In genomic region chr1:234545512-234546386, GRCh38 we compare ENCODE assay signal across 12 cellular contexts.
DNase-seq lines count a peak whose midpoint lies in the region; ATAC-seq, FAIRE-seq and TF ChIP-seq lines count a peak whose summit lies in the region.
"Had no signal": no experiment of that assay in that cellular context is flagged by ENCODE, and none has a peak within 500 bp of the region (broad histone marks: within the 10 kb centered on the region; RNA-seq: fewer than 3 reads in every experiment).

No MANE protein-coding gene starts in this region.

- no peak overlapping the region for H3K4me2 ChIP-seq in GM12878 (ENCODE audit: control insufficient read depth, insufficient read depth)

- H3K4me3 Mint-ChIP-seq in activated naive CD4-positive, alpha-beta T cell treated with anti-CD3 and anti-CD28 coated beads, Interleukin-2, amount 10 ng/mL, durations not matched to agents 7 days and 5 days, result no peak overlapping the region
- no peak overlapping the region for H3K4me3 Mint-ChIP-seq in activated naive CD4-positive, alpha-beta T cell treated with anti-CD3 and anti-CD28 coated beads for 36 hours
- H3K4me3 Mint-ChIP-seq in T-helper 2 cell treated with Interferon-gamma antibody and Interleukin-4, amounts not matched to agents 5 μg/mL and 100 μg/mL, for 36 hours, result no peak overlapping the region
- H3K4me3 Mint-ChIP-seq: activated CD4-positive, alpha-beta memory T cell treated with anti-CD3 and anti-CD28 coated beads for 36 hours; memory B cell had no signal

- FAIRE-seq in GM12878 (lab: Jason Lieb, UNC), result no peak
- FAIRE-seq: RCC 7860 had no signal

- no peak for TF ChIP-seq RAD21 in GM12878 (IDR thresholded peaks at IDR 0.05; ENCODE audit: insufficient read depth, low read depth, low read length)

- H3K4me1 ChIP-seq in GM12878 (ENCODE audit: control insufficient read depth, insufficient read depth, low read length), result no peaks in the 10 kb centered on the region
- peaks cover 12 to 20% of the 10 kb centered on the region in 2 donors for H3K4me1 ChIP-seq in lung (ENCODE audit: control insufficient read depth in 2 of 2, insufficient read depth in 2 of 2, low read length in 2 of 2)
- H3K4me1 ChIP-seq in tibial artery, result peaks cover 4 to 27% (median 20%) of the 10 kb centered on the region in 4 donors

- peak; percentile 33 for ATAC-seq in GM12878
- ATAC-seq in lung (ENCODE audit: insufficient read depth, low FRiP score), result no peak
- ATAC-seq in HG03460 (IDR thresholded peaks at IDR 0.05; ENCODE audit: unreplicated experiment), result no peak

- H3K9me3 ChIP-seq in GM12878 (replicated peaks; ENCODE audit: control insufficient read depth, insufficient read depth, low read length) (no peaks in the 10 kb centered on the region), lung (ENCODE audit: control insufficient read depth in 2 of 2, insufficient read depth in 1 of 2, low read length in 1 of 2) (no peaks in the 10 kb centered on the region), tibial artery (no peaks in the 10 kb centered on the region)

- TF ChIP-seq CTCF in GM12878 (IDR thresholded peaks at IDR 0.05 in 2 of 3, conservative IDR thresholded peaks at IDR 0.05 in 1 of 3; ENCODE audit: control insufficient read depth in 2 of 3, extremely low read depth in 1 of 3, insufficient read depth in 1 of 3, low read depth in 3 of 3, low read length in 3 of 3) (no peak), lung (IDR thresholded peaks at IDR 0.05; ENCODE audit: control extremely low read depth, extremely low read depth) (no peak), tibial artery (IDR thresholded peaks at IDR 0.05) (no peak)

- BruUV-seq in GM12878 (replicated peaks; lab: Mats Ljungman, UMichigan), result no TSS peak

- no peaks in the 10 kb centered on the region for H3K9me3 Mint-ChIP-seq in activated naive CD4-positive, alpha-beta T cell treated with anti-CD3 and anti-CD28 coated beads, Interleukin-2, amount 10 ng/mL, durations not matched to agents 7 days and 5 days
- H3K9me3 Mint-ChIP-seq in activated naive CD4-positive, alpha-beta T cell treated with anti-CD3 and anti-CD28 coated beads for 36 hours, result no peaks in the 10 kb centered on the region
- H3K9me3 Mint-ChIP-seq in T-helper 2 cell treated with Interferon-gamma antibody and Interleukin-4, amounts not matched to agents 5 μg/mL and 100 μg/mL, for 36 hours, result no peaks in the 10 kb centered on the region
- H3K9me3 Mint-ChIP-seq: activated CD4-positive, alpha-beta memory T cell treated with anti-CD3 and anti-CD28 coated beads for 36 hours; memory B cell had no signal

- RAD21 ChIA-PET in GM12878 (lab: Charles Lee; ENCODE audit: unreplicated experiment), result interaction anchor here (0.6 kb wide), 1 partner anchor 73 kb away, joined by 3 read pairs; no protein-coding TSS in a partner anchor

- CTCF ChIA-PET in activated naive CD4-positive, alpha-beta T cell treated with anti-CD3 and anti-CD28 coated beads, Interleukin-2, amount 10 ng/mL, durations not matched to agents 7 days and 5 days (lab: Charles Lee), result no interaction called here
- CTCF ChIA-PET in activated naive CD4-positive, alpha-beta T cell treated with anti-CD3 and anti-CD28 coated beads for 36 hours (lab: Charles Lee), result interaction anchor here (0.6 kb wide), 1 partner anchor 561 kb away, joined by 3 read pairs; no protein-coding TSS in a partner anchor
- CTCF ChIA-PET in GM12878 (lab: Yijun Ruan, JAX), result no interaction called here

- H4K20me1 ChIP-seq in GM12878 (ENCODE audit: control insufficient read depth, insufficient read depth), result no peaks in the 10 kb centered on the region

- H3K27ac ChIP-seq in GM12878 (ENCODE audit: control insufficient read depth, insufficient read depth) (no peak overlapping the region), lung (ENCODE audit: low read depth in 1 of 2, low read length in 1 of 2) (peak overlapping the region; percentile 2 to 94), tibial artery (peak overlapping the region; percentile 49 to 62)

- H3K27me3 ChIP-seq in GM12878 (replicated peaks in 1 of 2; ENCODE audit: control insufficient read depth in 2 of 2, insufficient read depth in 2 of 2, low read length in 1 of 2) (no peaks in the 10 kb centered on the region), lung (ENCODE audit: control insufficient read depth, insufficient read depth) (no peaks in the 10 kb centered on the region), tibial artery (no peaks in the 10 kb centered on the region)

- no peak overlapping the region for H2AFZ ChIP-seq in GM12878 (ENCODE audit: control insufficient read depth, low read depth, low read length)

- in situ Hi-C loops in GM12878 (cut with MboI), result no loop called here

- H3K36me3 Mint-ChIP-seq in activated naive CD4-positive, alpha-beta T cell treated with anti-CD3 and anti-CD28 coated beads, Interleukin-2, amount 10 ng/mL, durations not matched to agents 7 days and 5 days, result no peaks in the 10 kb centered on the region
- H3K36me3 Mint-ChIP-seq in activated naive CD4-positive, alpha-beta T cell treated with anti-CD3 and anti-CD28 coated beads for 36 hours (ENCODE audit: low read depth), result no peaks in the 10 kb centered on the region
- H3K36me3 Mint-ChIP-seq in T-helper 2 cell treated with Interferon-gamma antibody and Interleukin-4, amounts not matched to agents 5 μg/mL and 100 μg/mL, for 36 hours (ENCODE audit: low read depth), result no peaks in the 10 kb centered on the region
- H3K36me3 Mint-ChIP-seq: activated CD4-positive, alpha-beta memory T cell treated with anti-CD3 and anti-CD28 coated beads for 36 hours; memory B cell had no signal

- peaks cover 30% of the 10 kb centered on the region for H3K4me1 Mint-ChIP-seq in activated naive CD4-positive, alpha-beta T cell treated with anti-CD3 and anti-CD28 coated beads, Interleukin-2, amount 10 ng/mL, durations not matched to agents 7 days and 5 days
- peaks cover 19% of the 10 kb centered on the region for H3K4me1 Mint-ChIP-seq in activated naive CD4-positive, alpha-beta T cell treated with anti-CD3 and anti-CD28 coated beads for 36 hours (ENCODE audit: low read depth)
- H3K4me1 Mint-ChIP-seq in T-helper 2 cell treated with Interferon-gamma antibody and Interleukin-4, amounts not matched to agents 5 μg/mL and 100 μg/mL, for 36 hours (ENCODE audit: low read depth), result peaks cover 30% of the 10 kb centered on the region
- H3K4me1 Mint-ChIP-seq: memory B cell had no signal

- H3K36me3 ChIP-seq in GM12878 (ENCODE audit: control insufficient read depth in 2 of 2, insufficient read depth in 2 of 2, low read length in 1 of 2), result no peaks in the 10 kb centered on the region
- no peaks in the 10 kb centered on the region for H3K36me3 ChIP-seq in lung (ENCODE audit: control insufficient read depth in 2 of 2, insufficient read depth in 2 of 2, low read length in 2 of 2)
- H3K36me3 ChIP-seq in tibial artery, result no peaks in the 10 kb centered on the region

- intact Hi-C loops in activated naive CD4-positive, alpha-beta T cell treated with anti-CD3 and anti-CD28 coated beads for 36 hours (cut with micrococcal nuclease), result loop anchor here (2.0 kb wide), 1 partner anchor 55 kb away; no protein-coding TSS in a partner anchor
- intact Hi-C loops in GM12878 (cut with micrococcal nuclease; ENCODE audit: unreplicated experiment), result no loop called here
- intact Hi-C loops in tibial artery (cut with DNase I; ENCODE audit: low total_unique reads), result loop anchor here (5.0 kb wide), 1 partner anchor 37 kb away; no protein-coding TSS in a partner anchor

- no peak for DNase-seq in activated naive CD4-positive, alpha-beta T cell treated with anti-CD3 and anti-CD28 coated beads, Interleukin-2, amount 10 ng/mL, durations not matched to agents 7 days and 5 days
- DNase-seq in activated naive CD4-positive, alpha-beta T cell treated with anti-CD3 and anti-CD28 coated beads for 36 hours, result no peak
- DNase-seq in GM12878 (ENCODE audit: low read depth, low spot score), result no peak
- no peak for DNase-seq in lung (ENCODE audit: low spot score)
- DNase-seq in tibial artery, result no peak
- no peak for DNase-seq in NCI-H2171 treated with DMSO at 0.1 percent for 48 hours (lab: John Stamatoyannopoulos, UW)
- DNase-seq in T-helper 2 cell treated with Interferon-gamma antibody and Interleukin-4, amounts not matched to agents 5 μg/mL and 100 μg/mL, for 36 hours (ENCODE audit: low spot score), result no peak
- DNase-seq: activated CD4-positive, alpha-beta memory T cell treated with anti-CD3 and anti-CD28 coated beads for 36 hours; effector CD8-positive, alpha-beta T cell had no signal

- no peak overlapping the region for H3K9ac ChIP-seq in GM12878 (ENCODE audit: control insufficient read depth, insufficient read depth, low read length)

- H3K4me3 ChIP-seq in GM12878 (no peak overlapping the region), lung (no peak overlapping the region), tibial artery (no peak overlapping the region)

- WGBS in GM12878 (ENCODE audit: insufficient coverage, insufficient replicate concordance, low lambda C conversion rate, missing lambda C conversion rate), result 56% methylated on average over 14 of the region's 14 CpGs
- WGBS in lung, 2 donors, result 82% methylated on average over 14 of the region's 14 CpGs

- POLR2A ChIA-PET in GM12878 (lab: Charles Lee), result interaction anchor here (0.7 kb wide), 1 partner anchor 38 kb away, joined by 3 read pairs; no protein-coding TSS in a partner anchor

- no peak for TF ChIP-seq POLR2A in GM12878 (IDR thresholded peaks at IDR 0.05; ENCODE audit: low read depth, low read length)

- SMC1A ChIA-PET in GM12878 (lab: Charles Lee; ENCODE audit: uncharacterized antibody, unreplicated experiment), result interaction anchor here (0.6 to 1.8 kb wide), 3 partner anchors 9 to 289 kb away, joined by 4 to 6 read pairs (median 4); no protein-coding TSS in a partner anchor

- H3K27ac Mint-ChIP-seq in activated naive CD4-positive, alpha-beta T cell treated with anti-CD3 and anti-CD28 coated beads, Interleukin-2, amount 10 ng/mL, durations not matched to agents 7 days and 5 days, result peak overlapping the region; percentile 30
- H3K27ac Mint-ChIP-seq in activated naive CD4-positive, alpha-beta T cell treated with anti-CD3 and anti-CD28 coated beads for 36 hours, result no peak overlapping the region
- no peak overlapping the region for H3K27ac Mint-ChIP-seq in T-helper 2 cell treated with Interferon-gamma antibody and Interleukin-4, amounts not matched to agents 5 μg/mL and 100 μg/mL, for 36 hours
- H3K27ac Mint-ChIP-seq: activated CD4-positive, alpha-beta memory T cell treated with anti-CD3 and anti-CD28 coated beads for 36 hours; memory B cell had no signal

- peaks cover 15% of the 10 kb centered on the region for H3K27me3 Mint-ChIP-seq in activated naive CD4-positive, alpha-beta T cell treated with anti-CD3 and anti-CD28 coated beads, Interleukin-2, amount 10 ng/mL, durations not matched to agents 7 days and 5 days
- H3K27me3 Mint-ChIP-seq in activated naive CD4-positive, alpha-beta T cell treated with anti-CD3 and anti-CD28 coated beads for 36 hours (ENCODE audit: low read depth), result no peaks in the 10 kb centered on the region
- H3K27me3 Mint-ChIP-seq in T-helper 2 cell treated with Interferon-gamma antibody and Interleukin-4, amounts not matched to agents 5 μg/mL and 100 μg/mL, for 36 hours (ENCODE audit: low read depth), result no peaks in the 10 kb centered on the region
- H3K27me3 Mint-ChIP-seq: activated CD4-positive, alpha-beta memory T cell treated with anti-CD3 and anti-CD28 coated beads for 36 hours had no signal

- no peak for TF ChIP-seq EP300 in GM12878 (IDR thresholded peaks at IDR 0.05; ENCODE audit: borderline replicate concordance in 1 of 2, control insufficient read depth in 1 of 2, low read depth in 2 of 2, low read length in 2 of 2)

- no peaks in the 10 kb centered on the region for H3K79me2 ChIP-seq in GM12878 (ENCODE audit: control insufficient read depth, insufficient read depth, low read length)
